ENCODE assay signal across 17 cellular contexts in the genomic region with DNA sequence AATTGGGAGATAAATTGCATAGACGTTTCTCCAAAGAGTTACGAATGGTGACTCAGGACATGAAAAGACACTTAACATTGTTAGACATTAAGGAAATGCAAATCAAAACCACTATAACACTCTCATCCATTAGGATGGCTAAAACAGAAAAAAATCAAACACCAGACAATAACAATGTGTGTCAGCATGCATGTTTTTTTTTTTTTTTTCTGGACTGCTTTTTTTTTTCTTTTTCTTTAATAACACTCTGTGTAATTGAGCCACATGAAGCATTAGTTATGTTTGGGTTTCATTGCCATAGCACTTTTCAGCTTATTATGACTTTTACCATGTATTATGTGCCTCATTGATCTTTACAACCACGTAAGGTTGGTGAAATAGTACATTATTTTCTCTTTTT.
DNase-seq lines count a peak whose midpoint lies in the region; ATAC-seq, FAIRE-seq and TF ChIP-seq lines count a peak whose summit lies in the region.
"Had no signal": no experiment of that assay in that cellular context is flagged by ENCODE, and none has a peak within 500 bp of the region (broad histone marks: within the 10 kb centered on the region; RNA-seq: fewer than 3 reads in every experiment).

No MANE protein-coding gene starts in this region.

- H3K4me3 Mint-ChIP-seq in stimulated activated memory B cell treated with anti-CD40 and anti-IgM and Interleukin-4, amounts not matched to agents 10 μg/mL and 1 μg/mL and 100 μg/mL, for 72 hours, result no peak overlapping the region
- H3K4me3 Mint-ChIP-seq: CD4-positive, alpha-beta memory T cell; H9 had no signal

- peaks cover 46% of the 10 kb centered on the region for H3K4me1 Mint-ChIP-seq in stimulated activated memory B cell treated with anti-CD40 and anti-IgM and Interleukin-4, amounts not matched to agents 10 μg/mL and 1 μg/mL and 100 μg/mL, for 72 hours
- H3K4me1 Mint-ChIP-seq: H9 had no signal

- H3K36me3 Mint-ChIP-seq in stimulated activated memory B cell treated with anti-CD40 and anti-IgM and Interleukin-4, amounts not matched to agents 10 μg/mL and 1 μg/mL and 100 μg/mL, for 72 hours, result peaks cover 3% of the 10 kb centered on the region
- H3K36me3 Mint-ChIP-seq: CD4-positive, alpha-beta memory T cell had no signal

- H3K27me3 Mint-ChIP-seq in stimulated activated memory B cell treated with anti-CD40 and anti-IgM and Interleukin-4, amounts not matched to agents 10 μg/mL and 1 μg/mL and 100 μg/mL, for 72 hours, result no peaks in the 10 kb centered on the region
- H3K27me3 Mint-ChIP-seq: CD4-positive, alpha-beta memory T cell had no signal

- TF ChIP-seq CTCF in epithelial cell of esophagus (IDR thresholded peaks at IDR 0.05; ENCODE audit: insufficient read depth, low read depth, low read length, missing control alignments), result no peak

- FAIRE-seq in GM19239 (lab: Jason Lieb, UNC) (peak; percentile 11), RCC 7860 (lab: Jason Lieb, UNC) (peak; percentile 88)

- DNase-seq in GM19239 (ENCODE audit: insufficient read length, low spot score) (no peak), RCC 7860 (ENCODE audit: low spot score) (peak; percentile 42), epithelial cell of esophagus (ENCODE audit: low read depth) (peak; percentile 55), midbrain (lab: John Stamatoyannopoulos, UW) (no peak)
- DNase-seq in stimulated activated naive CD4-positive, alpha-beta T cell (lab: John Stamatoyannopoulos, UW), result no peak
- DNase-seq in activated CD4-positive, alpha-beta T cell treated with anti-CD3 and anti-CD28 coated beads for 48 hours, result no peak
- DNase-seq: Calu3; CD4-positive, alpha-beta memory T cell; DMS53; H9; NCI-H1105; NCI-H1694 treated with DMSO at 0.1 percent for 48 hours; NCI-H510A treated with DMSO at 0.1 percent for 48 hours; NCI-H82; PC-3 had no signal

- H3K9me3 Mint-ChIP-seq in stimulated activated memory B cell treated with anti-CD40 and anti-IgM and Interleukin-4, amounts not matched to agents 10 μg/mL and 1 μg/mL and 100 μg/mL, for 72 hours, result peaks cover 4% of the 10 kb centered on the region
- H3K9me3 Mint-ChIP-seq: H9 had no signal

- H3K4me3 ChIP-seq in epithelial cell of esophagus (ENCODE audit: low read length), result no peak overlapping the region
- H3K4me3 ChIP-seq: BLaER1 had no signal

- H3K27ac Mint-ChIP-seq in stimulated activated memory B cell treated with anti-CD40 and anti-IgM and Interleukin-4, amounts not matched to agents 10 μg/mL and 1 μg/mL and 100 μg/mL, for 72 hours, result peak overlapping the region; percentile 67
- H3K27ac Mint-ChIP-seq: CD4-positive, alpha-beta memory T cell; H9 had no signal

- no peak for ATAC-seq in stimulated activated memory B cell treated with anti-CD40 and anti-IgM and Interleukin-4, amounts not matched to agents 10 μg/mL and 1 μg/mL and 100 μg/mL, for 72 hours
- ATAC-seq: PC-3 had no signal

Comparison
In these comparisons a context has a peak if more than half of its experiments do, and no peak if none do; other contexts are left out.
1. DNase-seq: peak in RCC 7860 (single experiment) and epithelial cell of esophagus (single experiment); none in GM19239 (single experiment), stimulated activated naive CD4-positive, alpha-beta T cell (0 of 6), midbrain (single experiment) and activated CD4-positive, alpha-beta T cell treated with anti-CD3 and anti-CD28 coated beads for 48 hours (single experiment).